Comparison of ENCODE assay signal across 8 cellular contexts in genomic region chr2:134245340-134245984, GRCh38. TPM values are rescaled to one million over a fixed set of nuclear protein-coding genes. Genes with fewer than 3 reads are reported as not detected.
DNase-seq lines count a peak whose midpoint lies in the region; ATAC-seq and TF ChIP-seq lines count a peak whose summit lies in the region.

No MANE protein-coding gene starts in this region.

- H3K27me3 ChIP-seq in Caco-2 (replicated peaks; ENCODE audit: control insufficient read depth, insufficient read depth, low read length) (no peaks in the 10 kb centered on the region), fibroblast of lung (ENCODE audit: control insufficient read depth, insufficient read depth, low read length) (no peaks in the 10 kb centered on the region), stomach (no peaks in the 10 kb centered on the region)

- H3K9me3 Mint-ChIP-seq in Caco-2 (ENCODE audit: unreplicated experiment), result no peaks in the 10 kb centered on the region
- H3K9me3 Mint-ChIP-seq in activated T-cell treated with anti-CD3 and anti-CD28 coated beads, Interleukin-2, amount 50 U/mL, for 4 hours, result no peaks in the 10 kb centered on the region
- no peaks in the 10 kb centered on the region for H3K9me3 Mint-ChIP-seq in neural crest cell

- peak; percentile 78 to 85 for TF ChIP-seq CTCF in Caco-2 (IDR thresholded peaks at IDR 0.05; ENCODE audit: insufficient read depth in 1 of 2, low read depth in 1 of 2, low read length in 1 of 2, severe bottlenecking in 1 of 2, unreplicated experiment in 1 of 2)
- TF ChIP-seq CTCF in fibroblast of lung (conservative IDR thresholded peaks at IDR 0.05 in 1 of 2, IDR thresholded peaks at IDR 0.05 in 1 of 2; ENCODE audit: low read depth in 1 of 2, low read length in 2 of 2), result peak; percentile 80 to 91
- TF ChIP-seq CTCF in neural crest cell (conservative IDR thresholded peaks at IDR 0.05), result peak; percentile 83
- peak in 5 of 7 experiments; percentile 53 to 76 (median 69) for TF ChIP-seq CTCF in stomach (IDR thresholded peaks at IDR 0.05)

- no peak overlapping the region for H3K27ac ChIP-seq in fibroblast of lung (ENCODE audit: insufficient read depth, low read length)
- peak overlapping the region in 4 of 5 donors; percentile 18 to 83 (median 48) for H3K27ac ChIP-seq in stomach

- peaks cover 40% of the 10 kb centered on the region for H3K79me2 ChIP-seq in fibroblast of lung (ENCODE audit: control insufficient read depth, insufficient read depth, low read length)

- H3K36me3 Mint-ChIP-seq in Caco-2 (ENCODE audit: insufficient read depth, unreplicated experiment), result peaks cover 5% of the 10 kb centered on the region
- peaks cover 2% of the 10 kb centered on the region for H3K36me3 Mint-ChIP-seq in activated T-cell treated with anti-CD3 and anti-CD28 coated beads, Interleukin-2, amount 50 U/mL, for 4 hours (ENCODE audit: insufficient read depth)
- no peaks in the 10 kb centered on the region for H3K36me3 Mint-ChIP-seq in neural crest cell (ENCODE audit: low read depth)

- H3K9me3 ChIP-seq in Caco-2 (no peaks in the 10 kb centered on the region), fibroblast of lung (ENCODE audit: control insufficient read depth, insufficient read depth, low read depth, low read length) (no peaks in the 10 kb centered on the region), stomach (no peaks in the 10 kb centered on the region)

- intact Hi-C loops in Caco-2 (cut with micrococcal nuclease; ENCODE audit: unreplicated experiment), result loop anchor here (1.0 kb wide), 4 partner anchors 17 to 359 kb away; no protein-coding TSS in a partner anchor
- intact Hi-C loops in stomach (cut with DNase I; ENCODE audit: low total_unique reads), result loop anchor here (10.0 kb wide), 1 partner anchor 121 kb away; no protein-coding TSS in a partner anchor

- H3K27me3 Mint-ChIP-seq in Caco-2 (ENCODE audit: insufficient read depth, unreplicated experiment) (no peaks in the 10 kb centered on the region), neural crest cell (ENCODE audit: low read depth) (no peaks in the 10 kb centered on the region)
- H3K27me3 Mint-ChIP-seq in activated T-cell treated with anti-CD3 and anti-CD28 coated beads, Interleukin-2, amount 50 U/mL, for 4 hours (ENCODE audit: low read depth), result no peaks in the 10 kb centered on the region

- H2AFZ ChIP-seq in fibroblast of lung (ENCODE audit: low read length), result no peak overlapping the region

- H3K4me3 Mint-ChIP-seq in Caco-2 (ENCODE audit: unreplicated experiment) (no peak overlapping the region), neural crest cell (no peak overlapping the region)
- no peak overlapping the region for H3K4me3 Mint-ChIP-seq in activated T-cell treated with anti-CD3 and anti-CD28 coated beads, Interleukin-2, amount 50 U/mL, for 4 hours

- no TSS peak for BruUV-seq in Caco-2 (replicated peaks; lab: Mats Ljungman, UMichigan)

- 18 to 28% (median 24%) methylated on average over 2 of the region's 2 CpGs for WGBS in stomach, 5 donors

- H4K20me1 ChIP-seq in fibroblast of lung (ENCODE audit: control insufficient read depth, extremely low read depth, insufficient read depth, low read length), result no peaks in the 10 kb centered on the region

- H3K4me1 ChIP-seq in Caco-2 (no peaks in the 10 kb centered on the region), fibroblast of lung (ENCODE audit: control insufficient read depth, extremely low read depth, insufficient read depth, low read length) (peaks cover 5% of the 10 kb centered on the region), stomach (peaks cover 16 to 69% (median 45%) of the 10 kb centered on the region in 4 donors)

- no peak overlapping the region for H3K9ac ChIP-seq in fibroblast of lung (ENCODE audit: insufficient read depth, low read length)

- H3K36me3 ChIP-seq in Caco-2 (ENCODE audit: control insufficient read depth, insufficient read depth, low read length) (no peaks in the 10 kb centered on the region), fibroblast of lung (ENCODE audit: control insufficient read depth, insufficient read depth, low read length) (no peaks in the 10 kb centered on the region), stomach (no peaks in the 10 kb centered on the region)

- no peak overlapping the region for H3K4me2 ChIP-seq in fibroblast of lung (ENCODE audit: extremely low read depth, insufficient read depth, low read length)

- TF ChIP-seq POLR2A in stomach (IDR thresholded peaks at IDR 0.05), result no peak

- CTCF ChIA-PET in Caco-2 (lab: Charles Lee), result interaction anchor here (0.6 to 2.8 kb wide), 7 partner anchors 17 to 361 kb away, joined by 4 to 22 read pairs (median 6); no protein-coding TSS in a partner anchor

- no peak for TF ChIP-seq EP300 in stomach (IDR thresholded peaks at IDR 0.05)

- POLR2A ChIA-PET in Caco-2 (lab: Charles Lee), result no interaction called here

- H3K4me1 Mint-ChIP-seq in Caco-2 (ENCODE audit: low read depth, unreplicated experiment), result peaks cover 7% of the 10 kb centered on the region
- H3K4me1 Mint-ChIP-seq in activated T-cell treated with anti-CD3 and anti-CD28 coated beads, Interleukin-2, amount 50 U/mL, for 4 hours (ENCODE audit: low read depth), result peaks cover 91% of the 10 kb centered on the region
- peaks cover 5% of the 10 kb centered on the region for H3K4me1 Mint-ChIP-seq in neural crest cell

- DNase-seq in Caco-2 (peak; percentile 68 to 81), OCI-M2 (lab: John Stamatoyannopoulos, UW; ENCODE audit: unreplicated experiment) (peak; percentile 35), fibroblast of lung (ENCODE audit: low read depth in 2 of 2) (peak; percentile 62 to 75), neural crest cell (ENCODE audit: low read depth, low spot score) (peak; percentile 75), stomach (peak; percentile 86)
- peak; percentile 77 for DNase-seq in Jurkat, Clone E6-1 (ENCODE audit: low read depth, low spot score)
- DNase-seq in activated T-cell treated with anti-CD3 and anti-CD28 coated beads, Interleukin-2, amount 50 U/mL, for 4 hours, result peak; percentile 76

- H3K27ac Mint-ChIP-seq in Caco-2 (ENCODE audit: unreplicated experiment) (no peak overlapping the region), neural crest cell (ENCODE audit: unreplicated experiment) (no peak overlapping the region)

- ATAC-seq in activated T-cell treated with anti-CD3 and anti-CD28 coated beads, Interleukin-2, amount 50 U/mL, for 4 hours, result peak in 1 of 2 donors; percentile 19
- ATAC-seq in HG03159 (IDR thresholded peaks at IDR 0.05; ENCODE audit: unreplicated experiment), result no peak

- H3K4me3 ChIP-seq in Caco-2 (ENCODE audit: low read depth, low read length) (no peak overlapping the region), fibroblast of lung (replicated peaks in 1 of 4; ENCODE audit: control extremely low read depth in 1 of 4, insufficient read depth in 1 of 4, low read depth in 3 of 4, low read length in 4 of 4) (no peak overlapping the region), stomach (no peak overlapping the region)
- H3K4me3 ChIP-seq in Jurkat, Clone E6-1 (ENCODE audit: low read length), result no peak overlapping the region

RNA-seq across cellular contexts. Expression of gene MGAT5, which starts 8.4 kb away (rescaled TPM):
- 21.7 and 22.1 TPM in 2 replicates for total RNA-seq in Caco-2 (2022)
- polyA plus RNA-seq in Jurkat, Clone E6-1 (2012; ENCODE audit: insufficient read depth, insufficient read length), result 12.4 TPM
- total RNA-seq in activated T-cell treated with anti-CD3 and anti-CD28 coated beads, Interleukin-2, amount 50 U/mL, for 4 hours, result 10 to 100 TPM; 58.7 to 69.8 (median 68.4) TPM
- 75.0 and 301 TPM in 2 replicates for total RNA-seq in fibroblast of lung
- polyA plus RNA-seq in fibroblast of lung, result 102 and 270 TPM in 2 replicates
- 70.3 and 192 TPM in 2 replicates for polyA plus RNA-seq in fibroblast of lung (2012)
- polyA minus RNA-seq in fibroblast of lung (ENCODE audit: low replicate concordance), result 167 and 577 TPM in 2 replicates
- 34.2 and 36.8 TPM in 2 replicates for total RNA-seq in neural crest cell
- 100 to 1,000 TPM in 1 of 5 donors, 10 to 100 TPM in 4; 35.0 to 125 (median 75.8) TPM for total RNA-seq in stomach
- 1 to 10 TPM; 3.9 to 5.4 (median 4.4) TPM for polyA plus RNA-seq in stomach

Comparison
In these comparisons a context has a peak if more than half of its experiments do, and no peak if none do; other contexts are left out.
1. DNase-seq: peak in every context shown above with its lines; median percentile 86 in stomach; 77 in Jurkat, Clone E6-1; 76 in activated T-cell treated with anti-CD3 and anti-CD28 coated beads, Interleukin-2, amount 50 U/mL, for 4 hours; 75 in neural crest cell; 74 in Caco-2; 68 in fibroblast of lung; 35 in OCI-M2.